24 cellular contexts compared by ENCODE assay signal in the genomic region with DNA sequence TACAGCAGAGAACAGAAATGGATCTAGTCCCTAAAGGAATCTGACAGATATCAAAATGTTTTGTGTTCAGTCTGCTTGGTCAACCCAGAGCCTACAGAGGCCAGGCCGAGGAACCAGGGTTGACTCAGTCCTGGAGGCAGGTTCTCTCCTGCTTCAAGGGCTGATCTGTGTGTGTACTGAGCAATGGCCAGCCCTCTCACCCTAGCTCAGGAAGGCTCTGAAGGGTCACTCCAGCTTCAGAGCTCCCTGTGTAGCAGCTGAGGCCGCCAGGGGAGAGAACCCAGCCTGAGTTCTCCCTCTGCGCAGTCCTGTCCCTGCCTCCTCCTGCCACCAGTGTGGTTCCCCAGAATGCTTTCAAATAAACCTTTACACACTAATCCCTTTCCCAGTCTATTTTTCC. TPM values are rescaled to one million over a fixed set of nuclear protein-coding genes. Genes with fewer than 3 reads are reported as not detected.
"Had no signal": no experiment of that assay in that cellular context is flagged by ENCODE, and none has a peak within 500 bp of the region (broad histone marks: within the 10 kb centered on the region; RNA-seq: fewer than 3 reads in every experiment).

No MANE protein-coding gene starts in this region.

- H3K4me1 ChIP-seq: esophagus squamous epithelium, heart right ventricle, left lung, lower lobe of right lung had no signal

- H3K27ac ChIP-seq: coronary artery, dorsolateral prefrontal cortex, esophagus squamous epithelium, gastrocnemius medialis, heart right ventricle, left lung, lower lobe of right lung had no signal

- H3K27me3 ChIP-seq: dorsolateral prefrontal cortex, esophagus squamous epithelium, gastrocnemius medialis, heart right ventricle, left lung had no signal

- ATAC-seq: gastrocnemius medialis, heart right ventricle, left cardiac atrium, left lung, left ventricle myocardium superior, lower lobe of right lung, mucosa of descending colon had no signal

- H3K27ac Mint-ChIP-seq: mesothelial cell of epicardium had no signal

- H3K9me3 Mint-ChIP-seq: mesothelial cell of epicardium had no signal

- H3K4me3 Mint-ChIP-seq: mesothelial cell of epicardium had no signal

- DNase-seq: dermis blood vessel endothelial cell; dorsolateral prefrontal cortex; effector CD4-positive, alpha-beta T cell; effector memory CD4-positive, alpha-beta T cell; esophagus squamous epithelium; foreskin fibroblast; foreskin melanocyte; gastrocnemius medialis; glutamatergic neuron; head of caudate nucleus; heart right ventricle; hippocampal formation; left cardiac atrium; left lung; left ventricle myocardium superior; lower lobe of right lung; mesenchymal stem cell; mucosa of descending colon had no signal

- H3K4me3 ChIP-seq: coronary artery, dorsolateral prefrontal cortex, esophagus squamous epithelium, gastrocnemius medialis, heart right ventricle, left lung, lower lobe of right lung, mucosa of descending colon had no signal

- H3K4me1 Mint-ChIP-seq: mesothelial cell of epicardium had no signal

- H3K36me3 ChIP-seq: esophagus squamous epithelium, gastrocnemius medialis, heart right ventricle, left lung, lower lobe of right lung had no signal

- H3K36me3 Mint-ChIP-seq: mesothelial cell of epicardium had no signal

- H3K9me3 ChIP-seq: gastrocnemius medialis had no signal

RNA-seq across cellular contexts. Expression of gene NEURL3, which starts 41.1 kb away (rescaled TPM):
- total RNA-seq: cerebellum, endothelial cell of umbilical vein, esophagus squamous epithelium, gastrocnemius medialis, left ventricle myocardium superior, mesenteric fat pad had no signal
- polyA plus RNA-seq: endothelial cell of umbilical vein, keratinocyte had no signal
